Comparison of ENCODE assay signal across 8 cellular contexts in the genomic region with DNA sequence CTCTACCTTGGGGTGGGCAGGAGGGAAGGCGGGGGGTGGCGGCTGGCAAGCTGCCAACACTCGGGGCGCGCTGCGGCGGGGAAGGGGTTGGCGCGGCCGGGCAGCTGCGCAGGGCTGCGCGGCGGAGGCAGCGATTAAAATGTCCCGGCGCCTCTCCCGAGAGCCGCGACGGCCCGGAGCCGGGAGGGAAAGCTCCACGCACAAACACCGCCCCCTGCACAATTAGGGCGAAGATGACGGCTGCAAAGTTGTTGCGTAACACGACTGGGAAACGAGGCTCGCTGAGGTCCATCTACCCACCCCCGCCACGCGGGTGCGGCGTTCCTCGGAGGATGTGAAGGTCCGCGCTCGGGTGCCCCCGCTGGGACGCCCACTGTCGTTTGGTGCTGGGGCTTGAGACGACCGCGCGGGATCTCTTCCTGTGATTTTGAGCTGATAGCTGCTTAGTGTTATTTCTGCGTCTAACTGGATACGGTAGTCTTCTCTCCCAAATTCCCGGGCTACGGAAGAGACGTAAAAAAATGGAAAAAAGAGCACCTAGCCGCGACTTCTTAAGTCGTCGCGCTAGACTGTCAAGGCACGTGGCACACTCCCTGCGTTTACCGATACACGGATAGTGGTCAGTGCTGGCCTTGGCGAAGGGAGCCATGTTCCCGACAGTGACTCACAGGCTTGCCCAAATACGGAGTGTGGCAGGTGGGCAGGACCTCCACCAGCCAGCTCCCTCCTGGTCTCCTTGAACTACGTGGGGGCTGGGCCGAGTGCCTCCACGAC. TPM values are rescaled to one million over a fixed set of nuclear protein-coding genes. Genes with fewer than 3 reads are reported as not detected.
A peak's percentile ranks its signal among the peaks of the same experiment; 100 is the strongest.
DNase-seq lines count a peak whose midpoint lies in the region; ATAC-seq, FAIRE-seq and TF ChIP-seq lines count a peak whose summit lies in the region.

No MANE protein-coding gene starts in this region.

- peaks cover 34% of the 10 kb centered on the region for H3K27me3 Mint-ChIP-seq in IgD-negative memory B cell

- H3K4me1 ChIP-seq in K562 (replicated peaks in 1 of 2; ENCODE audit: control insufficient read depth in 2 of 2, insufficient read depth in 2 of 2, low read length in 2 of 2) = peaks cover 19 to 20% of the 10 kb centered on the region in 2 experiments

- peak overlapping the region; percentile 79 to 90 (median 87) for H3K4me3 Mint-ChIP-seq in IgD-negative memory B cell

- 2% methylated on average over 38 of the region's 67 CpGs for WGBS in K562 (ENCODE audit: insufficient coverage, low coverage, missing lambda C conversion rate)

- TSS peak; percentile 84 for BruUV-seq in K562 (replicated peaks; lab: Mats Ljungman, UMichigan)

- H3K4me2 ChIP-seq in K562 (ENCODE audit: insufficient read depth, low read length) = peak overlapping the region; percentile 80

- H3K79me2 ChIP-seq in K562 (ENCODE audit: control insufficient read depth, insufficient read depth, low read length) = peaks cover 37% of the 10 kb centered on the region

- TF ChIP-seq CTCF in AG04450 (IDR thresholded peaks at IDR 0.05; ENCODE audit: low read depth, low read length) (peak; percentile 21; the same call in 1 of the 2 replicates), K562 (IDR thresholded peaks at IDR 0.05 in 2 of 3, conservative IDR thresholded peaks at IDR 0.05 in 1 of 3; ENCODE audit: insufficient read depth in 2 of 3, low read depth in 1 of 3, low read length in 3 of 3) (peak in 2 of 3 experiments; percentile 24 to 38; a peak in 3 of 6 replicates)

- no peaks in the 10 kb centered on the region for H3K36me3 Mint-ChIP-seq in IgD-negative memory B cell

- H3K27ac ChIP-seq in AG04450 (ENCODE audit: low read depth, low read length) (peak overlapping the region; percentile 90), K562 (ENCODE audit: extremely low read depth, low read depth, low read length) (peak overlapping the region; percentile 83; the same call in 2 of the 3 replicates)

- H3K9me3 ChIP-seq in AG04450 (ENCODE audit: control insufficient read depth, insufficient read depth, low read length) (no peaks in the 10 kb centered on the region; the same call in 1 of the 2 replicates), K562 (replicated peaks; ENCODE audit: control insufficient read depth, insufficient read depth, low read depth, low read length) (no peaks in the 10 kb centered on the region)

- H3K4me1 Mint-ChIP-seq in IgD-negative memory B cell = peaks cover 18 to 40% (median 35%) of the 10 kb centered on the region in 3 donors

- peak; percentile 72 for DNase-seq in AG04450 (ENCODE audit: low read depth, low spot score)
- DNase-seq in T-helper 22 cell (ENCODE audit: low read depth) = peak; percentile 19
- peak; percentile 62 to 83 (median 64) for DNase-seq in K562 (ENCODE audit: extremely low read depth in 1 of 4, low spot score in 3 of 4)
- DNase-seq in hypothalamus (lab: John Stamatoyannopoulos, UW) = peak in 47 of 51 donors; percentile 29 to 80 (median 61)
- DNase-seq in retina = peak; percentile 82

- peak; percentile 11 to 47; a peak in 2 of 4 replicates for TF ChIP-seq RAD21 in K562 (CRISPR knock-in tag; conservative IDR thresholded peaks at IDR 0.05 in 1 of 2, IDR thresholded peaks at IDR 0.05 in 1 of 2)

- H3K27me3 ChIP-seq in AG04450 (ENCODE audit: control insufficient read depth, insufficient read depth, low read length) (no peaks in the 10 kb centered on the region), K562 (ENCODE audit: control insufficient read depth in 2 of 2, insufficient read depth in 2 of 2, low read length in 2 of 2) (peaks cover 3 to 20% of the 10 kb centered on the region in 2 experiments)

- peak overlapping the region; percentile 90 for H2AFZ ChIP-seq in K562 (ENCODE audit: low read depth, low read length)

- CTCF ChIA-PET in AG04450 (lab: Charles Lee) = interaction anchor here (0.6 to 3.3 kb wide), 7 partner anchors 9 to 509 kb away, joined by 3 to 27 read pairs (median 4); no protein-coding TSS in a partner anchor
- CTCF ChIA-PET in K562 (lab: Yijun Ruan, JAX; ENCODE audit: low intra/inter-chr PET ratio) = interaction anchor here (0.6 to 0.7 kb wide), 2 partner anchors 257 to 261 kb away, joined by 3 to 6 read pairs; no protein-coding TSS in a partner anchor

- 0 out of 2 replicates have a peak, but pooled peaks have one; percentile 39 for TF ChIP-seq POLR2A in K562 (conservative IDR thresholded peaks at IDR 0.05)

- peaks cover under 1% of the 10 kb centered on the region for H3K9me1 ChIP-seq in K562 (ENCODE audit: control insufficient read depth, insufficient read depth, low read length)

- ATAC-seq in GM18909 (IDR thresholded peaks at IDR 0.05; ENCODE audit: poor library complexity, unreplicated experiment) (peak; percentile 4), K562 (peak; percentile 65), HG02571 (IDR thresholded peaks at IDR 0.05; ENCODE audit: unreplicated experiment) (no peak)

- H3K9ac ChIP-seq in K562 (ENCODE audit: insufficient read depth in 1 of 2, low read depth in 2 of 2, low read length in 2 of 2) = peak overlapping the region; percentile 74 to 96; a peak in 3 of 4 replicates

- peaks cover 10% of the 10 kb centered on the region; the same call in 1 of the 2 replicates for H4K20me1 ChIP-seq in K562 (replicated peaks; ENCODE audit: control insufficient read depth, insufficient read depth, low read length)

- H3K4me3 ChIP-seq in AG04450 (ENCODE audit: low read depth, low read length) (peak overlapping the region; percentile 75), K562 (peak overlapping the region; percentile 79)

- no peak for TF ChIP-seq EP300 in K562 (IDR thresholded peaks at IDR 0.05; ENCODE audit: low read length)

- H3K36me3 ChIP-seq in K562 (ENCODE audit: control insufficient read depth, insufficient read depth, low read length) = 0 out of 3 replicates have a peak, but pooled peaks cover 4% of the 10 kb centered on the region

- H3K27ac Mint-ChIP-seq in IgD-negative memory B cell = peak overlapping the region; percentile 9 to 89 (median 41)

- intact Hi-C loops in K562 (cut with micrococcal nuclease) = loop anchor here (5.0 to 10.0 kb wide), 5 partner anchors 82 to 507 kb away; no protein-coding TSS in a partner anchor

- in situ Hi-C loops in K562 (cut with MboI) = loop anchor here (5.0 to 25.0 kb wide), 3 partner anchors 62 to 512 kb away; partner anchors contain the start of gene AUH

- FAIRE-seq in K562 (lab: Jason Lieb, UNC) = peak; percentile 75

- POLR2A ChIA-PET in AG04450 (lab: Yijun Ruan, JAX) = interaction anchor here (0.5 to 2.1 kb wide), 12 partner anchors 9 to 387 kb away, joined by 3 to 7 read pairs (median 3); no protein-coding TSS in a partner anchor
- POLR2A ChIA-PET in K562 (lab: Yijun Ruan, JAX) = interaction anchor here (0.7 to 1.8 kb wide), 9 partner anchors 9 to 388 kb away, joined by 3 to 12 read pairs (median 3); no protein-coding TSS in a partner anchor

- no peaks in the 10 kb centered on the region for H3K9me3 Mint-ChIP-seq in IgD-negative memory B cell

TF ChIP-seq in K562, 482 proteins besides CTCF, POLR2A, EP300 and RAD21 (continues in another document):
- TF ChIP-seq MIER1 (IDR thresholded peaks at IDR 0.05; ENCODE audit: low read depth) (no peak), KDM1A (IDR thresholded peaks at IDR 0.05) (0 out of 4 replicates have a peak, but pooled peaks of 1 of the 2 experiments have one; percentile 31), GATA2 (CRISPR knock-in tag; IDR thresholded peaks at IDR 0.05) (0 out of 2 replicates have a peak, but pooled peaks have one; percentile 21), HMBOX1 (IDR thresholded peaks at IDR 0.05) (no peak), TCFL5 (CRISPR knock-in tag; conservative IDR thresholded peaks at IDR 0.05) (no peak), DIDO1 (tag; IDR thresholded peaks at IDR 0.05; ENCODE audit: low read depth) (no peak), CBFA2T3 (IDR thresholded peaks at IDR 0.05) (no peak), STAT5A (IDR thresholded peaks at IDR 0.05; ENCODE audit: borderline replicate concordance, low read length) (no peak), MAFF (IDR thresholded peaks at IDR 0.05; ENCODE audit: low read length) (no peak), GABPA (tag; conservative IDR thresholded peaks at IDR 0.05; ENCODE audit: low read depth) (peak; percentile 24; the same call in 1 of the 2 replicates), CEBPB (tag; IDR thresholded peaks at IDR 0.05) (peak; percentile 99), ZNF197 (CRISPR knock-in tag; IDR thresholded peaks at IDR 0.05; ENCODE audit: low read depth) (0 out of 2 replicates have a peak, but pooled peaks have one; percentile 50), ZNF707 (CRISPR knock-in tag; conservative IDR thresholded peaks at IDR 0.05) (no peak), ZNF589 (CRISPR knock-in tag; IDR thresholded peaks at IDR 0.05; ENCODE audit: low read depth) (peak; percentile 41; the same call in 1 of the 2 replicates)

RNA-seq across cellular contexts. Expression of gene NFIL3, which starts 1.0 kb away (rescaled TPM):
- polyA plus RNA-seq in AG04450 (2011; rRNA removed) = 30.2 and 30.3 TPM in 2 replicates
- 23.6 and 32.1 TPM in 2 replicates for polyA minus RNA-seq in AG04450 (2011; rRNA and poly(A)+ RNA removed)
- polyA plus RNA-seq in IgD-negative memory B cell = 3.1 TPM
- total RNA-seq in K562 (2011; cell fraction: chromatin; rRNA removed; ENCODE audit: low replicate concordance) = 4.2 and 15.9 TPM in 2 replicates
- 3.5 and 3.9 TPM in 2 replicates for total RNA-seq in K562 (2011; cell fraction: nucleolus; rRNA removed)
- 6.5 and 7.1 TPM in 2 replicates for total RNA-seq in K562 (2011; cell fraction: nucleoplasm; rRNA removed)
- total RNA-seq in K562 (2014; rRNA removed) = 4.2 and 4.3 TPM in 2 replicates
- total RNA-seq in K562 (2014; rRNA removed; fragmentation: Illumina TruSeq; extraction: Trizol) = 12.3 and 12.4 TPM in 2 replicates
- 9.4 and 9.7 TPM in 2 replicates for total RNA-seq in K562 (2015; rRNA removed; fragmentation: Illumina TruSeq; extraction: Trizol)
- 11.9 and 13.8 TPM in 2 replicates for total RNA-seq in K562 (2021)
- polyA plus RNA-seq in K562 (2011; rRNA removed) = 9.3 and 10.3 TPM in 2 replicates
- polyA plus RNA-seq in K562 (2011; cell fraction: cytosol; rRNA removed) = 2.5 and 7.6 TPM in 2 replicates
- polyA plus RNA-seq in K562 (2011; cell fraction: nucleus; rRNA removed) = 4.4 and 11.7 TPM in 2 replicates
- 12.4 and 24.6 TPM in 2 replicates for polyA plus RNA-seq in K562 (2012)
- 14.2 and 16.1 TPM in 2 replicates for polyA plus RNA-seq in K562 (2014; fragmentation: Illumina TruSeq; extraction: Trizol)
- 1 to 10 TPM; 3.2 to 3.8 TPM for polyA plus RNA-seq in K562 (2014; fragmentation: Nextera tagmentation; extraction: Ambion mirVana)
- polyA plus RNA-seq in K562 (2014; rRNA removed) = 7.1 and 7.4 TPM in 2 replicates
- 7.6 and 11.7 TPM in 2 replicates for polyA minus RNA-seq in K562 (2011; rRNA and poly(A)+ RNA removed)
- polyA minus RNA-seq in K562 (2011; cell fraction: cytosol; rRNA and poly(A)+ RNA removed) = 5.7 and 6.4 TPM in 2 replicates
- polyA minus RNA-seq in K562 (2011; cell fraction: nucleus; rRNA and poly(A)+ RNA removed) = 1.9 and 7.8 TPM in 2 replicates

Comparison
In these comparisons a context has a peak if more than half of its experiments do, and no peak if none do; other contexts are left out.
1. DNase-seq: peak in every context shown above with its lines; median percentile 82 in retina; 72 in AG04450; 64 in K562; 61 in hypothalamus; 19 in T-helper 22 cell.